Comparison of ENCODE assay signal across 1 cellular context in genomic region chr3:118540826-118541225, GRCh38.
TF ChIP-seq lines count a peak whose summit lies in the region.

No MANE protein-coding gene starts in this region.

TF ChIP-seq in HepG2, 621 proteins besides CTCF, POLR2A, EP300 and RAD21 (continued from another document):
- TF ChIP-seq PBX2 (CRISPR knock-in tag; IDR thresholded peaks at IDR 0.05) (no peak), CEBPZ (IDR thresholded peaks at IDR 0.05; ENCODE audit: low read length) (no peak), NR3C1 (CRISPR knock-in tag; IDR thresholded peaks at IDR 0.05) (no peak), SNAPC5 (CRISPR knock-in tag; IDR thresholded peaks at IDR 0.05; ENCODE audit: borderline replicate concordance) (no peak), ZNF136 (CRISPR knock-in tag; IDR thresholded peaks at IDR 0.05; ENCODE audit: low read depth) (no peak), ZNF629 (CRISPR knock-in tag; conservative IDR thresholded peaks at IDR 0.05) (no peak), KDM5A (IDR thresholded peaks at IDR 0.05; ENCODE audit: borderline replicate concordance, low read length) (no peak), RFX1 (IDR thresholded peaks at IDR 0.05) (no peak), MLXIP (CRISPR knock-in tag; IDR thresholded peaks at IDR 0.05; ENCODE audit: borderline replicate concordance) (no peak)
